In the genomic region with DNA sequence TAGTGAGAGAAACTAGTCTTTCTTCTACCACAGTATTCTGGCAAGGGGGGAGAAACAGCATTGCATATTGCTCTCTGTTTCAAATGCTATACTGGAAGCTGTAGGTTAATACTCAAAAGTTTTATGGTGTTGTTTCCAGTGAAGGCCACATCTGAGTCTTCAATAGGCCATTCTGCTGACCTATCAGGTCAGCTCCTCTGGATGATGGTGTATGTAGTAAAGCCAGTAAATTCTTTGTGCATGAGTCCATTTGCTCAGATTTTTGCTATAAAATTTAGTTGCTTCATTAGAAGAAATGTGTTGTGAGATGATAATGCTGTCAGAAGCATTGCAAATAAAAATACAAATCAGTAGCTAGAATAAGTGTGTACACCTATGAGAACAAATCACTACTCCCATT, we compare ENCODE assay signal across 21 cellular contexts.
"Had no signal": no experiment of that assay in that cellular context is flagged by ENCODE, and none has a peak within 500 bp of the region (broad histone marks: within the 10 kb centered on the region; RNA-seq: fewer than 3 reads in every experiment).

No MANE protein-coding gene starts in this region.

- ATAC-seq: left cardiac atrium; naive thymus-derived CD4-positive, alpha-beta T cell; psoas muscle; right cardiac atrium; stimulated activated naive CD8-positive, alpha-beta T cell treated with anti-CD3 and anti-CD28 coated beads, Interleukin-15, Interleukin-2, amounts not matched to agents 100 U/mL and 50 U/mL, for 24 hours had no signal

- H3K4me3 ChIP-seq: coronary artery, ovary, psoas muscle, skin epidermis, tibial nerve, uterus had no signal

- H3K27ac Mint-ChIP-seq: activated CD4-positive, alpha-beta memory T cell treated with anti-CD3 and anti-CD28 coated beads for 36 hours; activated naive CD8-positive, alpha-beta T cell treated with anti-CD3 and anti-CD28 coated beads for 36 hours; activated T-helper 1 cell treated with anti-CD3 and anti-CD28 coated beads, Interleukin-12 subunit alpha, Interleukin-12 subunit beta, Interleukin-2, Interleukin-4 antibody, amounts not matched to agents 30 ng/mL and 10 ng/mL and 1 ng/mL, durations not matched to agents 14 hours and 24 hours and 36 hours; naive thymus-derived CD4-positive, alpha-beta T cell; T-helper 2 cell treated with Interferon-gamma antibody and Interleukin-4, amounts not matched to agents 5 μg/mL and 100 μg/mL, for 36 hours had no signal

- DNase-seq: activated CD4-positive, alpha-beta memory T cell treated with anti-CD3 and anti-CD28 coated beads for 36 hours; activated naive CD8-positive, alpha-beta T cell treated with anti-CD3 and anti-CD28 coated beads for 36 hours; activated T-cell treated with anti-CD3 and anti-CD28 coated beads for 4 hours; amygdala; brain microvascular endothelial cell; central memory CD4-positive, alpha-beta T cell; erythroblast; left cardiac atrium; mesenchymal stem cell; naive thymus-derived CD4-positive, alpha-beta T cell; ovary; psoas muscle; right cardiac atrium; stimulated activated naive CD8-positive, alpha-beta T cell treated with anti-CD3 and anti-CD28 coated beads, Interleukin-15, Interleukin-2, amounts not matched to agents 100 U/mL and 50 U/mL, for 24 hours; substantia nigra; uterus had no signal

- H3K36me3 ChIP-seq: brain microvascular endothelial cell, ovary, tibial nerve, uterus had no signal

- H3K27me3 ChIP-seq: brain microvascular endothelial cell, ovary, tibial nerve, uterus had no signal

- H3K27ac ChIP-seq: brain microvascular endothelial cell, coronary artery, ovary, psoas muscle, skin epidermis, tibial nerve, uterus had no signal

- H3K9me3 Mint-ChIP-seq: activated naive CD8-positive, alpha-beta T cell treated with anti-CD3 and anti-CD28 coated beads for 36 hours; T-helper 2 cell treated with Interferon-gamma antibody and Interleukin-4, amounts not matched to agents 5 μg/mL and 100 μg/mL, for 36 hours had no signal

- H3K27me3 Mint-ChIP-seq: activated CD4-positive, alpha-beta memory T cell treated with anti-CD3 and anti-CD28 coated beads for 36 hours; activated naive CD8-positive, alpha-beta T cell treated with anti-CD3 and anti-CD28 coated beads for 36 hours; naive thymus-derived CD4-positive, alpha-beta T cell had no signal

- H3K4me3 Mint-ChIP-seq: activated CD4-positive, alpha-beta memory T cell treated with anti-CD3 and anti-CD28 coated beads for 36 hours; activated naive CD8-positive, alpha-beta T cell treated with anti-CD3 and anti-CD28 coated beads for 36 hours; activated T-helper 1 cell treated with anti-CD3 and anti-CD28 coated beads, Interleukin-12 subunit alpha, Interleukin-12 subunit beta, Interleukin-2, Interleukin-4 antibody, amounts not matched to agents 30 ng/mL and 10 ng/mL and 1 ng/mL, durations not matched to agents 14 hours and 24 hours and 36 hours; naive thymus-derived CD4-positive, alpha-beta T cell; T-helper 2 cell treated with Interferon-gamma antibody and Interleukin-4, amounts not matched to agents 5 μg/mL and 100 μg/mL, for 36 hours had no signal

- H3K36me3 Mint-ChIP-seq: activated CD4-positive, alpha-beta memory T cell treated with anti-CD3 and anti-CD28 coated beads for 36 hours; activated naive CD8-positive, alpha-beta T cell treated with anti-CD3 and anti-CD28 coated beads for 36 hours had no signal

- H3K4me1 ChIP-seq: psoas muscle, tibial nerve, uterus had no signal

- H3K9me3 ChIP-seq: ovary, psoas muscle, tibial nerve, uterus had no signal
